8 cellular contexts compared by ENCODE assay signal in genomic region chr1:226702318-226702956, GRCh38.
A peak's percentile ranks its signal among the peaks of the same experiment; 100 is the strongest.
DNase-seq lines count a peak whose midpoint lies in the region; ATAC-seq and TF ChIP-seq lines count a peak whose summit lies in the region.

No MANE protein-coding gene starts in this region.

- H3K4me3 ChIP-seq in choroid plexus epithelial cell (ENCODE audit: low read depth, low read length) (peak overlapping the region; percentile 68), mucosa of rectum (ENCODE audit: low read length in 2 of 2) (peak overlapping the region; percentile 74 to 88)

- H3K4me1 ChIP-seq in mucosa of rectum (ENCODE audit: control insufficient read depth in 2 of 2, insufficient read depth in 2 of 2, low read length in 2 of 2), result peaks cover 6 to 17% of the 10 kb centered on the region in 2 donors

- peak; percentile 46 for DNase-seq in DMS 273 treated with DMSO at 0.1 percent for 48 hours (lab: John Stamatoyannopoulos, UW)
- DNase-seq in NCI-H2029 (lab: John Stamatoyannopoulos, UW), result peak; percentile 57
- peak; percentile 88 for DNase-seq in choroid plexus epithelial cell (ENCODE audit: low read depth)
- DNase-seq in NCI-H345 treated with DMSO at 0.1 percent for 48 hours (lab: John Stamatoyannopoulos, UW; ENCODE audit: unreplicated experiment), result no peak

- H3K36me3 ChIP-seq in mucosa of rectum (ENCODE audit: control insufficient read depth in 2 of 2, insufficient read depth in 2 of 2, low read length in 2 of 2), result no peaks in the 10 kb centered on the region

- H3K9ac ChIP-seq in mucosa of rectum (ENCODE audit: low read depth in 1 of 2, low read length in 2 of 2), result peak overlapping the region; percentile 86 to 92

- H3K27me3 ChIP-seq in mucosa of rectum (ENCODE audit: control insufficient read depth in 2 of 2, insufficient read depth in 2 of 2, low read length in 2 of 2), result no peaks in the 10 kb centered on the region

- H3K27ac ChIP-seq in mucosa of rectum (ENCODE audit: low read depth in 2 of 2, low read length in 2 of 2), result peak overlapping the region; percentile 90 to 94

- no peak for ATAC-seq in HG03095 (IDR thresholded peaks at IDR 0.05; ENCODE audit: unreplicated experiment)
- no peak for ATAC-seq in GM19328 (IDR thresholded peaks at IDR 0.05; ENCODE audit: unreplicated experiment)
- ATAC-seq in GM19395 (IDR thresholded peaks at IDR 0.05; ENCODE audit: unreplicated experiment), result no peak

- no peak for TF ChIP-seq CTCF in choroid plexus epithelial cell (conservative IDR thresholded peaks at IDR 0.05; ENCODE audit: low read depth, low read length)

- no peaks in the 10 kb centered on the region for H3K9me3 ChIP-seq in mucosa of rectum (ENCODE audit: control insufficient read depth in 2 of 2, low read length in 2 of 2)
